1 cellular context compared by ENCODE assay signal in genomic region chr19:42281175-42282035, GRCh38.
TF ChIP-seq lines count a peak whose summit lies in the region.

No MANE protein-coding gene starts in this region.

TF ChIP-seq in liver, 16 proteins besides CTCF, POLR2A, EP300 and RAD21 (continued from another document):
- TF ChIP-seq FOXA1 (IDR thresholded peaks at IDR 0.05) (no peak), FOXA2 (IDR thresholded peaks at IDR 0.05) (no peak), TAF1 (conservative IDR thresholded peaks at IDR 0.05) (no peak), HNF4A (conservative IDR thresholded peaks at IDR 0.05) (no peak)
